ENCODE assay signal across 1 cellular context in the genomic region with DNA sequence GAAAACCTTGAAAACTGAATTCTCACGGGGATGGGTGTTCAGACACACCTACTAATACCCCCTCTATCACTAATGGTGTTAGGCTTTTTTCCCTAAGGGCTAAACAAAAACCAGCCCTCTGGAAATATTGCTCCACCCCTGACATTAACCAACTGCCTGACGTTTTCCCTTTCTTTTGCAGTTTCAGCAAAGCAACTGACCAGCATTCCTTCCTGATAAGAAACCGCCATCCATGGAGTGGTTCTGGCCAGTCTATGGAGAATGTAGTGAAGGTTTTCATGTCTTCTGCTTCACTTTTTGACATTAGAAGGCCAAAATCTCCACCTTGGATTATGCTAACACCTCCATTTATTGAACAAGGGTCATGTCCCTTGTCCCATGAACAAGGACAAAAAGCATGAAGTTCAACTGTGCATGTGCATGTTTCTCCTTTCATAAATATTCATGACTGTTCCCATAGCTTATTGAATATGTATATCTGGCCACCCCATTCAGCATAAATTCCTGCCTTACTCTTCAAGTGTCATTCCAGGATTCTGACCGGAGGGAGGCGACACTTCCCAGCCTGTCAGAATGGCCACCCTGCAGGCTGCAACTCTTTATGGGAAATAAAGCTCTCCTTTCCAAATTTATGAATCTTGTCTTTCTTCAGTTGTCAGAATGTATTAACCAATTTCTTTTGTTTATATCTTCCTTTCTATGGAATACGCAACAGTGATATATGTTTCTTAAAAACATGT.
TF ChIP-seq lines count a peak whose summit lies in the region.

No MANE protein-coding gene starts in this region.

TF ChIP-seq in IMR-90, 13 proteins besides CTCF, POLR2A, EP300 and RAD21:
- TF ChIP-seq, protein P1, sequence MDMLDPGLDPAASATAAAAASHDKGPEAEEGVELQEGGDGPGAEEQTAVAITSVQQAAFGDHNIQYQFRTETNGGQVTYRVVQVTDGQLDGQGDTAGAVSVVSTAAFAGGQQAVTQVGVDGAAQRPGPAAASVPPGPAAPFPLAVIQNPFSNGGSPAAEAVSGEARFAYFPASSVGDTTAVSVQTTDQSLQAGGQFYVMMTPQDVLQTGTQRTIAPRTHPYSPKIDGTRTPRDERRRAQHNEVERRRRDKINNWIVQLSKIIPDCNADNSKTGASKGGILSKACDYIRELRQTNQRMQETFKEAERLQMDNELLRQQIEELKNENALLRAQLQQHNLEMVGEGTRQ (IDR thresholded peaks at IDR 0.05; ENCODE audit: low read depth, low read length): no peak
- TF ChIP-seq FOS (IDR thresholded peaks at IDR 0.05; ENCODE audit: low read depth, low read length) (no peak), MAFK (IDR thresholded peaks at IDR 0.05; ENCODE audit: low read depth, low read length) (no peak), SMC3 (IDR thresholded peaks at IDR 0.05; ENCODE audit: low read depth, low read length) (no peak), RFX5 (IDR thresholded peaks at IDR 0.05; ENCODE audit: low read depth, low read length) (no peak), RCOR1 (IDR thresholded peaks at IDR 0.05; ENCODE audit: insufficient replicate concordance, low read length) (no peak), NFE2L2 (IDR thresholded peaks at IDR 0.05; ENCODE audit: low read depth, low read length) (no peak), CHD1 (IDR thresholded peaks at IDR 0.05; ENCODE audit: low read depth, low read length) (no peak), MXI1 (IDR thresholded peaks at IDR 0.05; ENCODE audit: borderline replicate concordance, low read depth, low read length) (no peak), MAZ (IDR thresholded peaks at IDR 0.05; ENCODE audit: borderline replicate concordance, low read depth, low read length) (no peak), BHLHE40 (IDR thresholded peaks at IDR 0.05; ENCODE audit: low read depth, low read length) (no peak), CEBPB (IDR thresholded peaks at IDR 0.05; ENCODE audit: low read depth, low read length) (no peak)
- TF ChIP-seq, protein P2, sequence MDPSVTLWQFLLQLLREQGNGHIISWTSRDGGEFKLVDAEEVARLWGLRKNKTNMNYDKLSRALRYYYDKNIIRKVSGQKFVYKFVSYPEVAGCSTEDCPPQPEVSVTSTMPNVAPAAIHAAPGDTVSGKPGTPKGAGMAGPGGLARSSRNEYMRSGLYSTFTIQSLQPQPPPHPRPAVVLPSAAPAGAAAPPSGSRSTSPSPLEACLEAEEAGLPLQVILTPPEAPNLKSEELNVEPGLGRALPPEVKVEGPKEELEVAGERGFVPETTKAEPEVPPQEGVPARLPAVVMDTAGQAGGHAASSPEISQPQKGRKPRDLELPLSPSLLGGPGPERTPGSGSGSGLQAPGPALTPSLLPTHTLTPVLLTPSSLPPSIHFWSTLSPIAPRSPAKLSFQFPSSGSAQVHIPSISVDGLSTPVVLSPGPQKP (IDR thresholded peaks at IDR 0.05; ENCODE audit: borderline replicate concordance, low read depth, low read length): no peak
TF ChIP-seq in IMR-90: peak in this region for 0.
